1 cellular context compared by ENCODE assay signal in genomic region chr6:131923356-131923755, GRCh38.
TF ChIP-seq lines count a peak whose summit lies in the region.

No MANE protein-coding gene starts in this region.

TF ChIP-seq in HepG2, 621 proteins besides CTCF, POLR2A, EP300 and RAD21 (continued from another document):
- no peak for TF ChIP-seq ZNF510 (CRISPR knock-in tag; IDR thresholded peaks at IDR 0.05; ENCODE audit: low read depth)
